Comparison of ENCODE assay signal across 1 cellular context in the genomic region with DNA sequence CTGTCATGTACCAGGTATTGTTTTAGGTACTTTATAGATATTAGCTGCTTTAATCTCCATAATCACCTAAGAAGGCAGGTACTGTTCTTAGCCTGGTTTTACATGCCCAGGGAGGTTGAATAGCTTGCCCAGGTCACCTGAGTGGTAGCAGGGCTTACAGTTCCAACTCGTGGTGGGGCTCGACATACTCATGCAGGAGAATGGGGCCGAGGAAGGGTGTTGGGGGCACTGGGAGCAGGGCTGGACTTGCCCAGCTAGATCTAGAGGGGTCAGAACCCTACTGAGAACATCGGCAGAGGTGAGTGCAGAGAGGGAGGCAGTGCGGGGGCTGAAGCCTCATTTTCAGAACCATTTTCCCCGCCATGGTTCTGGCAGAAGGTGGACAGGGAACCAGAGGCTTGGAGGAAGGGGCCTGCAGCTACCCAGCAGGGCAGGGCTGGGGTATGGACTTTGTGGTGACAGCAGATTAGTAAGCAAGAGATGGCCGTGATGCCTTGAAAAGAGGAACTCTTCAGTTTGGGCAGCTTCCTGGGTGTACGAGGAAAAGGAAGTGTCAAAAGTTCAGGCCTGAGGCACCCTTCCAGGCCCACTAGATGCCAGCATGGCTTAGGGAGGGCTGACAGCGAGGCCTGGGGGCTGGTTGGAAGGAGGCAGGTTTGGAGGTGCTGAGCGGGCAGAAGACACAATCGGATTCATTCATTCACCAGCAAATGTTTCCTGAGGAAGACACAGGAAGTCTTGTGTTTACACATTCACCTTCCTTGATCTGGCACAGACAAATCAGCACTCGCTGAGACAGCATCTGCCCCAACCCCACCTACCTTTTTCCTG.
TF ChIP-seq lines count a peak whose summit lies in the region.

No MANE protein-coding gene starts in this region.

TF ChIP-seq in SK-N-SH, 30 proteins besides CTCF, POLR2A, EP300 and RAD21 (continued from another document):
- TF ChIP-seq, protein P1, sequence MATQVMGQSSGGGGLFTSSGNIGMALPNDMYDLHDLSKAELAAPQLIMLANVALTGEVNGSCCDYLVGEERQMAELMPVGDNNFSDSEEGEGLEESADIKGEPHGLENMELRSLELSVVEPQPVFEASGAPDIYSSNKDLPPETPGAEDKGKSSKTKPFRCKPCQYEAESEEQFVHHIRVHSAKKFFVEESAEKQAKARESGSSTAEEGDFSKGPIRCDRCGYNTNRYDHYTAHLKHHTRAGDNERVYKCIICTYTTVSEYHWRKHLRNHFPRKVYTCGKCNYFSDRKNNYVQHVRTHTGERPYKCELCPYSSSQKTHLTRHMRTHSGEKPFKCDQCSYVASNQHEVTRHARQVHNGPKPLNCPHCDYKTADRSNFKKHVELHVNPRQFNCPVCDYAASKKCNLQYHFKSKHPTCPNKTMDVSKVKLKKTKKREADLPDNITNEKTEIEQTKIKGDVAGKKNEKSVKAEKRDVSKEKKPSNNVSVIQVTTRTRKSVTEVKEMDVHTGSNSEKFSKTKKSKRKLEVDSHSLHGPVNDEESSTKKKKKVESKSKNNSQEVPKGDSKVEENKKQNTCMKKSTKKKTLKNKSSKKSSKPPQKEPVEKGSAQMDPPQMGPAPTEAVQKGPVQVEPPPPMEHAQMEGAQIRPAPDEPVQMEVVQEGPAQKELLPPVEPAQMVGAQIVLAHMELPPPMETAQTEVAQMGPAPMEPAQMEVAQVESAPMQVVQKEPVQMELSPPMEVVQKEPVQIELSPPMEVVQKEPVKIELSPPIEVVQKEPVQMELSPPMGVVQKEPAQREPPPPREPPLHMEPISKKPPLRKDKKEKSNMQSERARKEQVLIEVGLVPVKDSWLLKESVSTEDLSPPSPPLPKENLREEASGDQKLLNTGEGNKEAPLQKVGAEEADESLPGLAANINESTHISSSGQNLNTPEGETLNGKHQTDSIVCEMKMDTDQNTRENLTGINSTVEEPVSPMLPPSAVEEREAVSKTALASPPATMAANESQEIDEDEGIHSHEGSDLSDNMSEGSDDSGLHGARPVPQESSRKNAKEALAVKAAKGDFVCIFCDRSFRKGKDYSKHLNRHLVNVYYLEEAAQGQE (IDR thresholded peaks at IDR 0.05; ENCODE audit: low read depth, low read length): no peak
- no peak for TF ChIP-seq SMC3 (IDR thresholded peaks at IDR 0.05; ENCODE audit: low read depth, low read length)
- TF ChIP-seq FOSL2 (IDR thresholded peaks at IDR 0.05; ENCODE audit: borderline replicate concordance, low read depth): no peak
- no peak for TF ChIP-seq SIN3A (IDR thresholded peaks at IDR 0.05; ENCODE audit: borderline replicate concordance, low read depth, low read length)
- no peak for TF ChIP-seq FOXJ3 (CRISPR knock-in tag; IDR thresholded peaks at IDR 0.05)
- no peak for TF ChIP-seq RFX5 (IDR thresholded peaks at IDR 0.05; ENCODE audit: low read length)
- TF ChIP-seq NFIC (IDR thresholded peaks at IDR 0.05; ENCODE audit: borderline replicate concordance): no peak
